ENCODE assay signal across 23 cellular contexts in genomic region chr4:147770831-147771230, GRCh38. TPM values are rescaled to one million over a fixed set of nuclear protein-coding genes. Genes with fewer than 3 reads are reported as not detected.
DNase-seq lines count a peak whose midpoint lies in the region; TF ChIP-seq lines count a peak whose summit lies in the region.
"Had no signal": no experiment of that assay in that cellular context is flagged by ENCODE, and none has a peak within 500 bp of the region (broad histone marks: within the 10 kb centered on the region; RNA-seq: fewer than 3 reads in every experiment).

No MANE protein-coding gene starts in this region.

- no peak overlapping the region for H3K4me3 Mint-ChIP-seq in HFFc6
- no peak overlapping the region for H3K4me3 Mint-ChIP-seq in glutamatergic neuron (ENCODE audit: unreplicated experiment)
- H3K4me3 Mint-ChIP-seq: IgD-negative memory B cell had no signal

- H4K91ac ChIP-seq in trophoblast cell (ENCODE audit: low read depth, low read length): no peak overlapping the region

- H2BK5ac ChIP-seq in trophoblast cell (ENCODE audit: low read depth, low read length, poor library complexity): no peak overlapping the region

- H3K4me2 ChIP-seq in trophoblast cell (ENCODE audit: low read length): no peak overlapping the region
- H3K4me2 ChIP-seq: KMS-11, SK-N-SH had no signal

- H3K36me3 Mint-ChIP-seq in HFFc6 (ENCODE audit: low read depth) (peaks cover 6% of the 10 kb centered on the region; the same call in 1 of the 2 replicates), glutamatergic neuron (ENCODE audit: unreplicated experiment) (no peaks in the 10 kb centered on the region)
- H3K36me3 Mint-ChIP-seq: IgD-negative memory B cell had no signal

- H3K23ac ChIP-seq in trophoblast cell (ENCODE audit: low read length): no peak overlapping the region

- no peaks in the 10 kb centered on the region for H3K27me3 ChIP-seq in trophoblast cell (ENCODE audit: insufficient read depth, low read length)
- H3K27me3 ChIP-seq: Peyer's patch had no signal

- H3K9me3 Mint-ChIP-seq in HFFc6: no peaks in the 10 kb centered on the region
- H3K9me3 Mint-ChIP-seq in glutamatergic neuron (ENCODE audit: unreplicated experiment): no peaks in the 10 kb centered on the region
- H3K9me3 Mint-ChIP-seq: IgD-negative memory B cell had no signal

- H2AK5ac ChIP-seq in trophoblast cell (ENCODE audit: low read length): no peak overlapping the region

- H2AFZ ChIP-seq in trophoblast cell (ENCODE audit: insufficient read depth, low read length, poor library complexity): no peak overlapping the region

- H2BK12ac ChIP-seq in trophoblast cell (ENCODE audit: low read length): no peak overlapping the region

- no peak overlapping the region for H4K8ac ChIP-seq in trophoblast cell (ENCODE audit: low read depth, low read length)

- no peaks in the 10 kb centered on the region for H3K79me2 ChIP-seq in trophoblast cell (ENCODE audit: control insufficient read depth, insufficient read depth, low read length, poor library complexity)

- no peak overlapping the region for H3K18ac ChIP-seq in trophoblast cell (ENCODE audit: low read length)

- no peaks in the 10 kb centered on the region for H3K36me3 ChIP-seq in trophoblast cell (ENCODE audit: control insufficient read depth in 1 of 2, insufficient read depth in 2 of 2, low read length in 2 of 2)
- H3K36me3 ChIP-seq: Peyer's patch had no signal

- H3K9ac ChIP-seq in trophoblast cell (ENCODE audit: low read length): no peak overlapping the region
- H3K9ac ChIP-seq: KMS-11, SK-N-SH had no signal

- peaks cover 77% of the 10 kb centered on the region for H3K4me1 Mint-ChIP-seq in HFFc6 (ENCODE audit: low read depth)
- peaks cover 19% of the 10 kb centered on the region for H3K4me1 Mint-ChIP-seq in glutamatergic neuron (ENCODE audit: low read depth, unreplicated experiment)

- no peak overlapping the region for H3K14ac ChIP-seq in trophoblast cell (ENCODE audit: low read length)

- no peak overlapping the region for H2BK120ac ChIP-seq in trophoblast cell (ENCODE audit: insufficient read depth, low read length, poor library complexity)

- WGBS in trophoblast cell (ENCODE audit: extremely low coverage, insufficient coverage, insufficient read length): no CpG with 5 or more reads among the region's 2 CpGs

- no peak for DNase-seq in HFFc6
- peak; percentile 64 for DNase-seq in SK-N-DZ (ENCODE audit: low spot score)
- DNase-seq in glutamatergic neuron: no peak
- no peak for DNase-seq in trophoblast cell
- no peak for DNase-seq in activated CD8-positive, alpha-beta memory T cell treated with anti-CD3 and anti-CD28 coated beads, Interleukin-2, amount 50 U/mL, for 4 hours
- no peak for DNase-seq in HT-29 (ENCODE audit: low spot score)
- no peak for DNase-seq in retina
- no peak for DNase-seq in NCI-H446 treated with DMSO at 0.1 percent for 48 hours (lab: John Stamatoyannopoulos, UW)
- DNase-seq: 8988T, Calu3, DMS79 treated with DMSO at 0.1 percent for 48 hours, GF-D8, HCEC 1CT, MM.1S, NCI-H2029, NCI-H446, NCI-H526, OCI-M1, Peyer's patch, SIG-M5, SK-N-SH had no signal

- H3K4me1 ChIP-seq in trophoblast cell (ENCODE audit: control insufficient read depth in 1 of 2, insufficient read depth in 2 of 2, low read length in 2 of 2): peaks cover 8 to 13% of the 10 kb centered on the region in 2 experiments

- peak overlapping the region; percentile 30 for H3K4ac ChIP-seq in trophoblast cell (ENCODE audit: low read depth, low read length)

- H3K79me1 ChIP-seq in trophoblast cell (ENCODE audit: low read length): no peaks in the 10 kb centered on the region

- H3K27ac ChIP-seq in trophoblast cell (ENCODE audit: low read depth, low read length): no peak overlapping the region
- H3K27ac ChIP-seq: KMS-11, Peyer's patch had no signal

- no peak overlapping the region for H3K4me3 ChIP-seq in trophoblast cell (ENCODE audit: low read depth, low read length)
- H3K4me3 ChIP-seq: Peyer's patch had no signal

- H3K27me3 Mint-ChIP-seq in HFFc6 (ENCODE audit: insufficient read depth): no peaks in the 10 kb centered on the region
- H3K27me3 Mint-ChIP-seq in glutamatergic neuron (ENCODE audit: unreplicated experiment): peaks cover 2% of the 10 kb centered on the region
- H3K27me3 Mint-ChIP-seq: IgD-negative memory B cell had no signal

- no peak overlapping the region for H4K12ac ChIP-seq in trophoblast cell (ENCODE audit: low read depth, low read length)

- H3K27ac Mint-ChIP-seq in HFFc6: peak overlapping the region; percentile 55
- H3K27ac Mint-ChIP-seq in glutamatergic neuron (ENCODE audit: unreplicated experiment): peak overlapping the region; percentile 70
- H3K27ac Mint-ChIP-seq: IgD-negative memory B cell had no signal

- no peak for TF ChIP-seq CTCF in HFFc6 (IDR thresholded peaks at IDR 0.05)
- TF ChIP-seq CTCF in glutamatergic neuron (IDR thresholded peaks at IDR 0.05; ENCODE audit: partially characterized antibody, unreplicated experiment): no peak

- H3K9me3 ChIP-seq in trophoblast cell (ENCODE audit: insufficient read depth, low read depth, low read length): no peaks in the 10 kb centered on the region
- H3K9me3 ChIP-seq: Peyer's patch, SK-N-SH had no signal

RNA-seq across cellular contexts. Expression of gene ARHGAP10, which starts 38.9 kb away (rescaled TPM):
- total RNA-seq in HFFc6 (2021; fragmentation: NEBNext Ultra II Directional; extraction: Animal tissue kit (Norgen Biotek cat#: 25700)): 10 to 100 TPM; 31.1 to 37.1 (median 32.3) TPM
- 11.7 and 13.3 TPM in 2 replicates for polyA plus RNA-seq in SK-N-DZ (2014; cell fraction: cytosol; rRNA removed)
- polyA plus RNA-seq in SK-N-DZ (2014; cell fraction: nucleus; rRNA removed): 6.6 and 7.0 TPM in 2 replicates
- 19.7 TPM for total RNA-seq in glutamatergic neuron (ENCODE audit: unreplicated experiment)
- 18.2 and 18.7 TPM in 2 replicates for polyA plus RNA-seq in trophoblast cell (2013)
- total RNA-seq in HT-29 (2014; rRNA removed; shearing (Covaris generic)): 4.3 and 9.3 TPM in 2 replicates
